In genomic region chr17:20116683-20117309, GRCh38 we compare ENCODE assay signal across 8 cellular contexts.
DNase-seq lines count a peak whose midpoint lies in the region; ATAC-seq, FAIRE-seq and TF ChIP-seq lines count a peak whose summit lies in the region.

No MANE protein-coding gene starts in this region.

- H3K27ac Mint-ChIP-seq in T-helper 17 cell (no peak overlapping the region), astrocyte (ENCODE audit: unreplicated experiment) (no peak overlapping the region)

- H3K9ac ChIP-seq in astrocyte (ENCODE audit: low read length), result no peak overlapping the region

- H3K36me3 ChIP-seq in astrocyte (ENCODE audit: insufficient read depth, low read length), result no peaks in the 10 kb centered on the region

- peak; percentile 61 for TF ChIP-seq CTCF in astrocyte (IDR thresholded peaks at IDR 0.05; ENCODE audit: insufficient read depth, low read depth, low read length)

- no peak overlapping the region for H3K4me3 ChIP-seq in Jurkat, Clone E6-1 (ENCODE audit: low read length)
- H3K4me3 ChIP-seq in astrocyte (ENCODE audit: insufficient read depth, low read depth, low read length), result no peak overlapping the region

- ATAC-seq in T-helper 17 cell (peak; percentile 83), GM19395 (IDR thresholded peaks at IDR 0.05; ENCODE audit: unreplicated experiment) (no peak), HG03135 (IDR thresholded peaks at IDR 0.05; ENCODE audit: unreplicated experiment) (no peak)

- no peaks in the 10 kb centered on the region for H3K4me1 ChIP-seq in astrocyte (ENCODE audit: insufficient read depth, low read length)

- H3K27ac ChIP-seq in astrocyte (ENCODE audit: low read depth, low read length), result no peak overlapping the region

- H3K4me1 Mint-ChIP-seq in T-helper 17 cell (peaks cover 2% of the 10 kb centered on the region), astrocyte (ENCODE audit: low read depth, unreplicated experiment) (peaks cover 1% of the 10 kb centered on the region)

- H3K36me3 Mint-ChIP-seq in T-helper 17 cell (ENCODE audit: low read depth) (no peaks in the 10 kb centered on the region), astrocyte (ENCODE audit: low read depth, unreplicated experiment) (no peaks in the 10 kb centered on the region)

- H3K27me3 ChIP-seq in astrocyte (ENCODE audit: insufficient read depth, low read length), result no peaks in the 10 kb centered on the region

- H3K9me3 ChIP-seq in T-helper 17 cell (ENCODE audit: control insufficient read depth, low read length, poor library complexity, severe bottlenecking) (no peaks in the 10 kb centered on the region), astrocyte (ENCODE audit: insufficient read depth, low read depth, low read length) (no peaks in the 10 kb centered on the region)

- FAIRE-seq in astrocyte (lab: Jason Lieb, UNC), result no peak

- no peaks in the 10 kb centered on the region for H3K9me3 Mint-ChIP-seq in astrocyte (ENCODE audit: unreplicated experiment)

- H3K79me2 ChIP-seq in astrocyte (ENCODE audit: insufficient read depth, low read length), result no peaks in the 10 kb centered on the region

- DNase-seq in DMS53 treated with DMSO at 0.1 percent for 48 hours (lab: John Stamatoyannopoulos, UW; ENCODE audit: unreplicated experiment), result peak; percentile 33
- DNase-seq in Jurkat, Clone E6-1 (ENCODE audit: low read depth, low spot score), result peak; percentile 30
- DNase-seq in T-helper 17 cell, result peak; percentile 10 to 39 (median 17)
- DNase-seq in astrocyte (ENCODE audit: low read depth), result no peak
- peak; percentile 59 for DNase-seq in iPS-NIHi11 (ENCODE audit: low spot score)
- peak; percentile 12 to 46 for DNase-seq in stimulated activated CD4-positive, alpha-beta T cell treated with anti-CD3 and anti-CD28 coated beads, Interleukin-1b, Interleukin-23, amount 100 ng/mL, for 4 hours (ENCODE audit: low read depth in 2 of 2)

- H3K4me3 Mint-ChIP-seq in T-helper 17 cell, result no peak overlapping the region
- H3K4me3 Mint-ChIP-seq in astrocyte (ENCODE audit: unreplicated experiment), result no peak overlapping the region

- H3K27me3 Mint-ChIP-seq in T-helper 17 cell (peaks cover 4% of the 10 kb centered on the region), astrocyte (ENCODE audit: low read depth, unreplicated experiment) (peaks cover 3% of the 10 kb centered on the region)

- H4K20me1 ChIP-seq in astrocyte (ENCODE audit: insufficient read depth, low read length), result no peaks in the 10 kb centered on the region

- H3K4me2 ChIP-seq in astrocyte (ENCODE audit: low read length), result no peak overlapping the region

- H2AFZ ChIP-seq in astrocyte (ENCODE audit: low read depth, low read length), result no peak overlapping the region
